15 cellular contexts compared by ENCODE assay signal in genomic region chr13:23776698-23777570, GRCh38.
DNase-seq lines count a peak whose midpoint lies in the region; ATAC-seq and TF ChIP-seq lines count a peak whose summit lies in the region.
"Had no signal": no experiment of that assay in that cellular context is flagged by ENCODE, and none has a peak within 500 bp of the region (broad histone marks: within the 10 kb centered on the region; RNA-seq: fewer than 3 reads in every experiment).

No MANE protein-coding gene starts in this region.

- H3K4me3 Mint-ChIP-seq in Calu3 (ENCODE audit: low read depth, unreplicated experiment) = no peak overlapping the region
- H3K4me3 Mint-ChIP-seq: brain had no signal

- TF ChIP-seq CTCF in left lung (IDR thresholded peaks at IDR 0.05) (no peak), Calu3 (IDR thresholded peaks at IDR 0.05; ENCODE audit: unreplicated experiment) (no peak)

- no peak overlapping the region for H3K18ac ChIP-seq in mesendoderm (ENCODE audit: low read length)

- no peak overlapping the region for H3K4ac ChIP-seq in mesendoderm (ENCODE audit: low read depth, low read length)

- H3K36me3 ChIP-seq in left lung (no peaks in the 10 kb centered on the region), mesendoderm (ENCODE audit: control insufficient read depth, insufficient read depth, low read length) (no peaks in the 10 kb centered on the region)
- H3K36me3 ChIP-seq: left ventricle myocardium inferior, SJCRH30 had no signal

- no peaks in the 10 kb centered on the region for H3K79me2 ChIP-seq in mesendoderm (ENCODE audit: control insufficient read depth, insufficient read depth, low read length)

- no peak overlapping the region for H2BK120ac ChIP-seq in mesendoderm (ENCODE audit: low read depth, low read length)

- DNase-seq in left lung (no peak), Calu3 (no peak), mesendoderm (no peak), HEK293T (ENCODE audit: extremely low spot score) (no peak)
- no peak for DNase-seq in activated naive CD4-positive, alpha-beta T cell treated with anti-CD3 and anti-CD28 coated beads, Interleukin-2, amount 50 U/mL, for 16 hours
- DNase-seq: DMS79, left ventricle myocardium inferior, NCI-H187 treated with DMSO at 0.1 percent for 48 hours, SJCRH30 had no signal

- no peak overlapping the region for H3K27ac Mint-ChIP-seq in Calu3 (ENCODE audit: unreplicated experiment)

- peaks cover 7% of the 10 kb centered on the region for H3K9me3 Mint-ChIP-seq in Calu3 (ENCODE audit: low read depth, unreplicated experiment)

- no peak overlapping the region for H3K9ac ChIP-seq in mesendoderm (ENCODE audit: low read length)

- no peak overlapping the region for H4K8ac ChIP-seq in mesendoderm (ENCODE audit: low read depth, low read length)

- H3K36me3 Mint-ChIP-seq in Calu3 (ENCODE audit: insufficient read depth, unreplicated experiment) = no peaks in the 10 kb centered on the region

- H4K5ac ChIP-seq in mesendoderm (ENCODE audit: low read length) = no peak overlapping the region

- H3K27me3 ChIP-seq in left lung (no peaks in the 10 kb centered on the region), mesendoderm (ENCODE audit: insufficient read depth, low read length, poor library complexity) (no peaks in the 10 kb centered on the region)
- H3K27me3 ChIP-seq: SJCRH30 had no signal

- ATAC-seq in GM18873 (IDR thresholded peaks at IDR 0.05; ENCODE audit: low FRiP score, unreplicated experiment) (peak; percentile 97), GM21786 (IDR thresholded peaks at IDR 0.05; ENCODE audit: unreplicated experiment) (peak; percentile 95), HG03354 (IDR thresholded peaks at IDR 0.05; ENCODE audit: poor library complexity, severe bottlenecking, unreplicated experiment) (peak; percentile 98), left lung (peak; percentile 22)
- ATAC-seq: sciatic nerve had no signal

- H2BK5ac ChIP-seq in mesendoderm (ENCODE audit: low read length) = no peak overlapping the region

- H3K4me2 ChIP-seq in mesendoderm (ENCODE audit: low read length) = no peak overlapping the region

- no peak overlapping the region for H2BK15ac ChIP-seq in mesendoderm (replicated peaks; ENCODE audit: low read depth)

- no peak overlapping the region for H3K27ac ChIP-seq in left lung
- no peak overlapping the region for H3K27ac ChIP-seq in mesendoderm (ENCODE audit: low read depth, low read length)
- H3K27ac ChIP-seq: HL-60, left ventricle myocardium inferior, SJCRH30 had no signal

- no peaks in the 10 kb centered on the region for H3K9me3 ChIP-seq in left lung
- H3K9me3 ChIP-seq: left ventricle myocardium inferior, SJCRH30 had no signal

- no peaks in the 10 kb centered on the region for H3K27me3 Mint-ChIP-seq in Calu3 (ENCODE audit: unreplicated experiment)
- H3K27me3 Mint-ChIP-seq: brain had no signal

- H3K4me3 ChIP-seq in left lung (no peak overlapping the region), mesendoderm (ENCODE audit: low read length) (no peak overlapping the region)
- H3K4me3 ChIP-seq: left ventricle myocardium inferior, SJCRH30 had no signal

- WGBS in mesendoderm (ENCODE audit: extremely low coverage, insufficient coverage, low lambda C conversion rate) = no CpG with 5 or more reads among the region's 3 CpGs

- H3K4me1 Mint-ChIP-seq in Calu3 (ENCODE audit: low read depth, unreplicated experiment) = peaks cover 10% of the 10 kb centered on the region
- H3K4me1 Mint-ChIP-seq: brain had no signal

- H3K23ac ChIP-seq in mesendoderm (ENCODE audit: low read length) = no peak overlapping the region

- no TSS peak for BruUV-seq in Calu3 (replicated peaks; lab: Mats Ljungman, UMichigan)

- no peaks in the 10 kb centered on the region for H3K79me1 ChIP-seq in mesendoderm (ENCODE audit: low read length)

- intact Hi-C loops in left lung (cut with DNase I) (no loop called here), Calu3 (cut with micrococcal nuclease; ENCODE audit: unreplicated experiment) (no loop called here)

- H3K4me1 ChIP-seq in left lung (peaks cover 16 to 18% of the 10 kb centered on the region in 2 donors), mesendoderm (ENCODE audit: control insufficient read depth, low read depth, low read length) (no peaks in the 10 kb centered on the region)
- H3K4me1 ChIP-seq: left ventricle myocardium inferior had no signal

- no peak overlapping the region for H2AK5ac ChIP-seq in mesendoderm (ENCODE audit: low read length)

- CTCF ChIA-PET in Calu3 (lab: Charles Lee) = no interaction called here
- CTCF ChIA-PET in HEK293T (lab: Yijun Ruan, JAX) = no interaction called here

- H3K56ac ChIP-seq in mesendoderm (ENCODE audit: low read length) = no peak overlapping the region

- POLR2A ChIA-PET in HEK293T (lab: Yijun Ruan, JAX) = no interaction called here

TF ChIP-seq in HEK293T, 16 proteins besides CTCF, POLR2A, EP300 and RAD21:
- no peak for TF ChIP-seq L3MBTL2 (conservative IDR thresholded peaks at IDR 0.05)
- no peak for TF ChIP-seq HDGF (IDR thresholded peaks at IDR 0.05; ENCODE audit: borderline replicate concordance)
- no peak for TF ChIP-seq SP1 (IDR thresholded peaks at IDR 0.05)
- TF ChIP-seq FOXM1 (IDR thresholded peaks at IDR 0.05; ENCODE audit: borderline replicate concordance) = no peak
- no peak for TF ChIP-seq BHLHE40 (IDR thresholded peaks at IDR 0.05; ENCODE audit: borderline replicate concordance)
- no peak for TF ChIP-seq LEF1 (IDR thresholded peaks at IDR 0.05; ENCODE audit: borderline replicate concordance)
- TF ChIP-seq ARNT (IDR thresholded peaks at IDR 0.05) = no peak
- no peak for TF ChIP-seq FOXA1 (IDR thresholded peaks at IDR 0.05)
- no peak for TF ChIP-seq PKNOX1 (IDR thresholded peaks at IDR 0.05)
- TF ChIP-seq CTBP1 (IDR thresholded peaks at IDR 0.05; ENCODE audit: borderline replicate concordance) = no peak

Comparison
In these comparisons a context has a peak if more than half of its experiments do, and no peak if none do; other contexts are left out.
1. ATAC-seq: peak in every context shown above with its lines; median percentile 98 in HG03354; 97 in GM18873; 95 in GM21786; 22 in left lung.